In genomic region chr6:31740397-31741223, GRCh38 we compare ENCODE assay signal across 7 cellular contexts. TPM values are rescaled to one million over a fixed set of nuclear protein-coding genes. Genes with fewer than 3 reads are reported as not detected.
DNase-seq lines count a peak whose midpoint lies in the region; ATAC-seq and TF ChIP-seq lines count a peak whose summit lies in the region.
"Had no signal": no experiment of that assay in that cellular context is flagged by ENCODE, and none has a peak within 500 bp of the region (broad histone marks: within the 10 kb centered on the region; RNA-seq: fewer than 3 reads in every experiment).

No MANE protein-coding gene starts in this region.

- H2AFZ ChIP-seq in PC-9 = peak overlapping the region; percentile 89

- H3K9me2 ChIP-seq in PC-9 (ENCODE audit: insufficient read depth) = no peaks in the 10 kb centered on the region

- no peak for TF ChIP-seq CTCF in PC-9 (conservative IDR thresholded peaks at IDR 0.05)
- TF ChIP-seq CTCF in transverse colon (IDR thresholded peaks at IDR 0.05) = no peak

- peak; percentile 1 for ATAC-seq in left ventricle myocardium superior

- H3K4me2 ChIP-seq in PC-9 = peak overlapping the region; percentile 83

- H3K36me3 ChIP-seq in ES-I3 (ENCODE audit: insufficient read depth, low read length) (peaks cover 17% of the 10 kb centered on the region), PC-9 (ENCODE audit: low read depth) (peaks cover 12% of the 10 kb centered on the region; the same call in 1 of the 2 replicates), transverse colon (no peaks in the 10 kb centered on the region)

- H3K27me3 ChIP-seq in PC-9 (ENCODE audit: insufficient read depth, low read depth) = no peaks in the 10 kb centered on the region
- H3K27me3 ChIP-seq in transverse colon = no peaks in the 10 kb centered on the region

- 16 to 17% methylated on average over 7 to 29 of the region's 29 CpGs for WGBS in transverse colon (ENCODE audit: low coverage in 1 of 2), 2 donors

- H3K4me1 ChIP-seq in ES-I3 (ENCODE audit: insufficient read depth, low read length) (peaks cover 14% of the 10 kb centered on the region), PC-9 (replicated peaks; ENCODE audit: insufficient read depth) (peaks cover 33% of the 10 kb centered on the region), transverse colon (peaks cover 13 to 43% (median 37%) of the 10 kb centered on the region in 4 donors)

- no peaks in the 10 kb centered on the region for H3K9me3 ChIP-seq in ES-I3 (ENCODE audit: control insufficient read depth, insufficient read depth, low read length)
- H3K9me3 ChIP-seq in PC-9 (ENCODE audit: insufficient read depth, low read depth) = no peaks in the 10 kb centered on the region
- no peaks in the 10 kb centered on the region for H3K9me3 ChIP-seq in transverse colon

- CTCF ChIA-PET in PC-9 (lab: Charles Lee) = interaction anchor here (0.5 to 1.0 kb wide), 4 partner anchors 29 to 116 kb away, joined by 3 to 7 read pairs (median 5); no protein-coding TSS in a partner anchor

- H4K20me1 ChIP-seq in PC-9 (ENCODE audit: insufficient read depth) = no peaks in the 10 kb centered on the region

- intact Hi-C loops in PC-9 (cut with micrococcal nuclease; ENCODE audit: unreplicated experiment) = no loop called here
- intact Hi-C loops in left ventricle myocardium superior (cut with micrococcal nuclease) = no loop called here
- intact Hi-C loops in transverse colon (cut with DNase I; ENCODE audit: low total_unique reads) = no loop called here

- peak overlapping the region; percentile 80 for H3K9ac ChIP-seq in ES-I3 (ENCODE audit: low read depth, low read length)

- peaks cover 28% of the 10 kb centered on the region for H3F3A ChIP-seq in PC-9 (ENCODE audit: insufficient read depth, low read depth)

- TF ChIP-seq POLR2A in transverse colon (IDR thresholded peaks at IDR 0.05) = no peak

- POLR2A ChIA-PET in PC-9 (lab: Charles Lee; ENCODE audit: unreplicated experiment) = interaction anchor here (0.6 to 0.8 kb wide), 4 partner anchors 122 to 472 kb away, joined by 4 to 6 read pairs (median 4); partner anchors contain the start of gene NEU1

- DNase-seq in PC-9 (peak in 1 of 2 experiments; percentile 29), left ventricle myocardium superior (peak; percentile 49), transverse colon (peak; percentile 60)
- DNase-seq in activated effector memory CD4-positive, alpha-beta T cell treated with anti-CD3 and anti-CD28 coated beads, Interleukin-2, amount 50 U/mL, for 16 hours = no peak
- no peak for DNase-seq in activated CD4-positive, alpha-beta T cell treated with anti-CD3 and anti-CD28 coated beads for 1 hour

- TSS peak; percentile 20 for BruUV-seq in PC-9 (replicated peaks; lab: Mats Ljungman, UMichigan)

- peaks cover 21% of the 10 kb centered on the region for H3K79me2 ChIP-seq in PC-9 (ENCODE audit: low read depth)

- peak overlapping the region; percentile 14; the same call in 1 of the 2 replicates for H3K27ac ChIP-seq in PC-9
- H3K27ac ChIP-seq in transverse colon = peak overlapping the region; percentile 89 to 98 (median 96)

- no peak for TF ChIP-seq EP300 in transverse colon (IDR thresholded peaks at IDR 0.05; ENCODE audit: low read depth)

- H3K4me3 ChIP-seq in PC-9 = peak overlapping the region; percentile 69
- peak overlapping the region; percentile 58 to 73 (median 68) for H3K4me3 ChIP-seq in transverse colon

- in situ Hi-C loops in transverse colon (cut with MboI; ENCODE audit: low pct_ligation_motif_present in 1 of 4, low pct_unique_long_range_greater_than_20kb in 1 of 4, low sequenced_read_pairs in 3 of 4) = no loop called here

RNA-seq across cellular contexts. Expression of gene MSH5, which starts 0.8 kb away (rescaled TPM):
- total RNA-seq in PC-9 (2021) (50.0 and 68.8 TPM in 2 replicates), left ventricle myocardium superior (1.3 TPM), transverse colon (100 to 1,000 TPM in 1 of 4 donors, 10 to 100 TPM in 3; 16.5 to 159 (median 43.9) TPM)

RNA-seq across cellular contexts. Expression of gene CLIC1, which starts 4.3 kb away (rescaled TPM):
- total RNA-seq in PC-9 (2021) = 546 and 599 TPM in 2 replicates
- 77.4 TPM for total RNA-seq in left ventricle myocardium superior
- 100 to 1,000 TPM; 253 to 375 (median 362) TPM for total RNA-seq in transverse colon

RNA-seq across cellular contexts. Expression of gene DDAH2, which starts 11.5 kb away (rescaled TPM):
- 58.3 and 99.6 TPM in 2 replicates for total RNA-seq in PC-9 (2021)
- total RNA-seq in left ventricle myocardium superior = 27.6 TPM
- 100 to 1,000 TPM in 3 of 4 donors, 10 to 100 TPM in 1; 78.3 to 148 (median 107) TPM for total RNA-seq in transverse colon

RNA-seq across cellular contexts. Expression of gene MPIG6B, which starts 17.4 kb away (rescaled TPM):
- total RNA-seq in PC-9 (2021) = 0.43 and 0.59 TPM in 2 replicates
- 0.52 TPM for total RNA-seq in left ventricle myocardium superior
- under 1 TPM in 1 of 4 donors, not detected in 3; 0.16 TPM for total RNA-seq in transverse colon
- total RNA-seq: RPMI7951 had no signal

RNA-seq across cellular contexts. Expression of gene LY6G6C, which starts 19.1 kb away (rescaled TPM):
- total RNA-seq in PC-9 (2021) (1.2 and 2.1 TPM in 2 replicates), left ventricle myocardium superior (not detected), transverse colon (not detected)
- total RNA-seq: RPMI7951 had no signal

Comparison
In these comparisons a context has a peak if more than half of its experiments do, and no peak if none do; other contexts are left out.
1. DNase-seq: peak in left ventricle myocardium superior (single experiment) and transverse colon (single experiment); none in activated effector memory CD4-positive, alpha-beta T cell treated with anti-CD3 and anti-CD28 coated beads, Interleukin-2, amount 50 U/mL, for 16 hours (single experiment) and activated CD4-positive, alpha-beta T cell treated with anti-CD3 and anti-CD28 coated beads for 1 hour (single experiment).